ENCODE assay signal across 1 cellular context in the genomic region with DNA sequence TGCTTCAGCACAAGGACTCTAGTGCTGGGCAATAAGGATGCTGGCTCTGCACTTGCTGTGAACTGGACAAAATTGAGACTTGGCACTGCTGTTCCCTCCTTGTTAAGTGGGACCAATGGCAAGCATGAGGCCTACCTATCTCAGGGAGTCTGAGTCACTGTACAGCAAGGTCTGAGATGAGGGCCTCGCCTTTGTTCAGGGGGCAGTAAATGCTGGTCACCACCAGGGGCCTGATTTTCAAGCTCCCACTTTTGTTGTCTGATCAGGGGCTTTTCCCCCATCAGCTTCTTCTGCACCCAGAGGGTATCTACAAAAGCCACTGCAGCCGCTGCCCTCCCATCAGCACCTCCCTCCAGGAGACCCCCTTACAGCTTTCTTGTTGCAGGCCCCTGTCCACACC.
TF ChIP-seq lines count a peak whose summit lies in the region.

No MANE protein-coding gene starts in this region.

TF ChIP-seq in H1, 55 proteins besides CTCF, POLR2A, EP300 and RAD21:
- no peak for TF ChIP-seq CTBP2 (IDR thresholded peaks at IDR 0.05; ENCODE audit: borderline replicate concordance, insufficient read depth, insufficient read length, low read length)
- no peak for TF ChIP-seq POU5F1 (IDR thresholded peaks at IDR 0.05; ENCODE audit: low read depth, low read length)
- TF ChIP-seq RXRA (IDR thresholded peaks at IDR 0.05; ENCODE audit: insufficient read depth, low read depth, low read length) = no peak
- no peak for TF ChIP-seq KDM5A (IDR thresholded peaks at IDR 0.05; ENCODE audit: low read length)
- no peak for TF ChIP-seq BCL11A (IDR thresholded peaks at IDR 0.05; ENCODE audit: low read depth in 2 of 2, low read length in 2 of 2)
- TF ChIP-seq RFX5 (IDR thresholded peaks at IDR 0.05; ENCODE audit: borderline replicate concordance, low read depth, low read length) = no peak
- TF ChIP-seq KDM1A (IDR thresholded peaks at IDR 0.05; ENCODE audit: borderline replicate concordance, low read length) = no peak
